In the genomic region with DNA sequence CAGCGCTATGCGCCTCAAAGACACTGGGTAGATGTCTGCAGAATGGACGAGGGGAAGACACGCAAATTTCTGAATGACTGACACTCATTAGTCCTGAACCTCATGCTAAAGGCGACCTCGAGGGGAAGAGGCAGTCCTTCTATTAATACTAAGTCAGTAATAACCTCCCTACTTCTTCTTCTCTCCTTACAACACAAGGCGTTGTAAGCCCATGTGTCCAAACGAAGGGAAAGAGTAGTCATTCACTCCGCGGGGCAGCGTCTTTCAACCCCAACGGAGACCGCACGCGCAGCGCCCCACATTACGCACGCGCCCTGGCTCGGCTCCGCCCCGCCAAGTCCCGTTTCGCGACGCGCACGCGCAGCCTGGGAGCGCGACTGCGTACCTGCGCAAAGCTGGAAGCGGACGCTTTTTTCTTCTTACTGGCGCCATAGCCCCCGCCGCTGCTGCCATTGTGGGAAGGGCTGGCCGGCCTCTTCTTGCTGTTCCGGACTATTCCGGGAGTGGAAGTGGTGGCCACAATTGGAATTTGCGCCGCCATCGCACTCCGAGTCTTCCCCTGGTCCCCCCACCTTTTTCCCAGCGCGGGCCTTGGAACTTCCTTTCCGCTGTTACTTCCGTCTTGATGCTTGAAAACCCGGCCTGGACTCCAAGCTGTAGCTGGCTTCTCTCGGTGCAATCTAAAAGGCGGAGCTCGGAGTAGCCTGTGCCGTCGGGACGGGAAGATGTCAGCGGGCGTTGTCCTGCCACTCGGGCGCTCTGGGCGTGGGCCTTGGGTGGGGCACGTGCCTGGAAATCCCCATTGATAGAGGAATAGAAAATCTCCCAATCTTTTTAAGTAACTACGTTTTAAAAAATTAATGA, we compare ENCODE assay signal across 1 cellular context.
TF ChIP-seq lines count a peak whose summit lies in the region.

TSS of gene INO80C (minus strand) at position 627 of the 864 bp plus-strand sequence. CDS start at position 541, 86 bp downstream.

TF ChIP-seq in K562, 482 proteins besides CTCF, POLR2A, EP300 and RAD21 (continued from another document and continues in another):
- TF ChIP-seq MBD1 (CRISPR knock-in tag; IDR thresholded peaks at IDR 0.05) (no peak; the same call in 1 of the 2 replicates), MXI1 (IDR thresholded peaks at IDR 0.05; ENCODE audit: low read depth, low read length) (0 out of 2 replicates have a peak, but pooled peaks have one; percentile 48), ZNF589 (CRISPR knock-in tag; IDR thresholded peaks at IDR 0.05; ENCODE audit: low read depth) (peak; percentile 21; the same call in 1 of the 2 replicates), RFX7 (CRISPR knock-in tag; IDR thresholded peaks at IDR 0.05) (no peak), HIVEP1 (CRISPR knock-in tag; IDR thresholded peaks at IDR 0.05) (peak; percentile 31; the same call in 1 of the 2 replicates), MECOM (CRISPR knock-in tag; IDR thresholded peaks at IDR 0.05) (no peak), POLR3A (IDR thresholded peaks at IDR 0.05; ENCODE audit: borderline replicate concordance, extremely low read depth, insufficient read depth, insufficient read length) (no peak), FOXA1 (IDR thresholded peaks at IDR 0.05; ENCODE audit: borderline replicate concordance) (no peak), MED1 (CRISPR knock-in tag; IDR thresholded peaks at IDR 0.05; ENCODE audit: borderline replicate concordance) (no peak), ZNF695 (CRISPR knock-in tag; IDR thresholded peaks at IDR 0.05) (no peak), MCM7 (IDR thresholded peaks at IDR 0.05) (no peak), DDX20 (tag; IDR thresholded peaks at IDR 0.05; ENCODE audit: low read depth) (no peak), ZFP30 (CRISPR knock-in tag; IDR thresholded peaks at IDR 0.05; ENCODE audit: borderline replicate concordance) (no peak), GATA2 (CRISPR knock-in tag; IDR thresholded peaks at IDR 0.05) (no peak), CBFB (CRISPR knock-in tag; IDR thresholded peaks at IDR 0.05) (0 out of 2 replicates have a peak, but pooled peaks have one; percentile 62), ZBTB8A (IDR thresholded peaks at IDR 0.05; ENCODE audit: partially characterized antibody) (no peak), ARNT (IDR thresholded peaks at IDR 0.05) (peak; percentile 79 to 89), RBM39 (optimal IDR thresholded peaks at IDR 0.05; ENCODE audit: low read depth, low read length) (peak; percentile 50), BRD4 (IDR thresholded peaks at IDR 0.05) (peak; percentile 78; the same call in 1 of the 2 replicates), ZMIZ1 (IDR thresholded peaks at IDR 0.05; ENCODE audit: low read depth in 2 of 2, low read length in 2 of 2) (no peak; a peak in 1 of 4 replicates), CREB1 (IDR thresholded peaks at IDR 0.05) (peak; percentile 70; the same call in 1 of the 2 replicates), CREB1 (CRISPR knock-in tag; IDR thresholded peaks at IDR 0.05) (peak; percentile 83), ARID3A (IDR thresholded peaks at IDR 0.05; ENCODE audit: borderline replicate concordance, low read depth, low read length) (peak; percentile 56; the same call in 1 of the 2 replicates), U2AF2 (optimal IDR thresholded peaks at IDR 0.05; ENCODE audit: low read depth, low read length) (no peak), HDAC1 (IDR thresholded peaks at IDR 0.05) (peak; percentile 20 to 82; a peak in 2 of 4 replicates), GATAD2B (IDR thresholded peaks at IDR 0.05; ENCODE audit: borderline replicate concordance) (peak; percentile 97), TAF15 (IDR thresholded peaks at IDR 0.05; ENCODE audit: low read depth, low read length) (no peak), DMBX1 (CRISPR knock-in tag; IDR thresholded peaks at IDR 0.05; ENCODE audit: borderline replicate concordance) (peak; percentile 40; the same call in 1 of the 2 replicates), PTRF (tag; IDR thresholded peaks at IDR 0.05) (no peak), ETS1 (conservative IDR thresholded peaks at IDR 0.05; ENCODE audit: control insufficient read depth, low read depth, low read length) (peak; percentile 81), CLOCK (CRISPR knock-in tag; IDR thresholded peaks at IDR 0.05; ENCODE audit: borderline replicate concordance) (no peak), ZBTB49 (CRISPR knock-in tag; IDR thresholded peaks at IDR 0.05; ENCODE audit: borderline replicate concordance) (no peak; the same call in 1 of the 2 replicates), PTBP1 (IDR thresholded peaks at IDR 0.05; ENCODE audit: low read depth, low read length) (0 out of 2 replicates have a peak, but pooled peaks have one; percentile 69)
- TF ChIP-seq, protein P1, sequence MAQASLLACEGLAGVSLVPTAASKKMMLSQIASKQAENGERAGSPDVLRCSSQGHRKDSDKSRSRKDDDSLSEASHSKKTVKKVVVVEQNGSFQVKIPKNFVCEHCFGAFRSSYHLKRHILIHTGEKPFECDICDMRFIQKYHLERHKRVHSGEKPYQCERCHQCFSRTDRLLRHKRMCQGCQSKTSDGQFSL (CRISPR knock-in tag; IDR thresholded peaks at IDR 0.05), result peak; percentile 87
- TF ChIP-seq, protein P1 (tag; IDR thresholded peaks at IDR 0.05), result peak in 1 of 2 experiments; percentile 63; a peak in 1 of 4 replicates
- TF ChIP-seq, protein P2, sequence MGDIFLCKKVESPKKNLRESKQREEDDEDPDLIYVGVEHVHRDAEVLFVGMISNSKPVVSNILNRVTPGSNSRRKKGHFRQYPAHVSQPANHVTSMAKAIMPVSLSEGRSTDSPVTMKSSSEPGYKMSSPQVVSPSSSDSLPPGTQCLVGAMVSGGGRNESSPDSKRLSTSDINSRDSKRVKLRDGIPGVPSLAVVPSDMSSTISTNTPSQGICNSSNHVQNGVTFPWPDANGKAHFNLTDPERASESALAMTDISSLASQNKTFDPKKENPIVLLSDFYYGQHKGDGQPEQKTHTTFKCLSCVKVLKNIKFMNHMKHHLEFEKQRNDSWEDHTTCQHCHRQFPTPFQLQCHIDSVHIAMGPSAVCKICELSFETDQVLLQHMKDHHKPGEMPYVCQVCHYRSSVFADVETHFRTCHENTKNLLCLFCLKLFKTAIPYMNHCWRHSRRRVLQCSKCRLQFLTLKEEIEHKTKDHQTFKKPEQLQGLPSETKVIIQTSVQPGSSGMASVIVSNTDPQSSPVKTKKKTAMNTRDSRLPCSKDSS (IDR thresholded peaks at IDR 0.05; ENCODE audit: low read depth, partially characterized antibody), result no peak
- TF ChIP-seq, protein P3, sequence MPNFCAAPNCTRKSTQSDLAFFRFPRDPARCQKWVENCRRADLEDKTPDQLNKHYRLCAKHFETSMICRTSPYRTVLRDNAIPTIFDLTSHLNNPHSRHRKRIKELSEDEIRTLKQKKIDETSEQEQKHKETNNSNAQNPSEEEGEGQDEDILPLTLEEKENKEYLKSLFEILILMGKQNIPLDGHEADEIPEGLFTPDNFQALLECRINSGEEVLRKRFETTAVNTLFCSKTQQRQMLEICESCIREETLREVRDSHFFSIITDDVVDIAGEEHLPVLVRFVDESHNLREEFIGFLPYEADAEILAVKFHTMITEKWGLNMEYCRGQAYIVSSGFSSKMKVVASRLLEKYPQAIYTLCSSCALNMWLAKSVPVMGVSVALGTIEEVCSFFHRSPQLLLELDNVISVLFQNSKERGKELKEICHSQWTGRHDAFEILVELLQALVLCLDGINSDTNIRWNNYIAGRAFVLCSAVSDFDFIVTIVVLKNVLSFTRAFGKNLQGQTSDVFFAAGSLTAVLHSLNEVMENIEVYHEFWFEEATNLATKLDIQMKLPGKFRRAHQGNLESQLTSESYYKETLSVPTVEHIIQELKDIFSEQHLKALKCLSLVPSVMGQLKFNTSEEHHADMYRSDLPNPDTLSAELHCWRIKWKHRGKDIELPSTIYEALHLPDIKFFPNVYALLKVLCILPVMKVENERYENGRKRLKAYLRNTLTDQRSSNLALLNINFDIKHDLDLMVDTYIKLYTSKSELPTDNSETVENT (CRISPR knock-in tag; IDR thresholded peaks at IDR 0.05), result peak; percentile 91
